Comparison of ENCODE assay signal across 13 cellular contexts in genomic region chr7:99953649-99954048, GRCh38. TPM values are rescaled to one million over a fixed set of nuclear protein-coding genes. Genes with fewer than 3 reads are reported as not detected.
DNase-seq lines count a peak whose midpoint lies in the region; ATAC-seq and TF ChIP-seq lines count a peak whose summit lies in the region.
"Had no signal": no experiment of that assay in that cellular context is flagged by ENCODE, and none has a peak within 500 bp of the region (broad histone marks: within the 10 kb centered on the region; RNA-seq: fewer than 3 reads in every experiment).

No MANE protein-coding gene starts in this region.

- H3K36me3 ChIP-seq in Karpas-422 (ENCODE audit: insufficient read depth, low read length) (no peaks in the 10 kb centered on the region; the same call in 1 of the 2 replicates), adrenal gland (replicated peaks in 1 of 2) (no peaks in the 10 kb centered on the region)
- H3K36me3 ChIP-seq: MG63, transverse colon had no signal

- peak overlapping the region; percentile 20 for H3K4me2 ChIP-seq in Karpas-422 (ENCODE audit: low read depth, low read length, poor library complexity, severe bottlenecking)

- peaks cover 33% of the 10 kb centered on the region for H3K4me1 ChIP-seq in Karpas-422 (ENCODE audit: low read length)
- H3K4me1 ChIP-seq in adrenal gland (replicated peaks in 1 of 2), result no peaks in the 10 kb centered on the region
- H3K4me1 ChIP-seq: transverse colon had no signal

- peaks cover 7% of the 10 kb centered on the region for H3K9me3 Mint-ChIP-seq in mesothelial cell of epicardium

- no peaks in the 10 kb centered on the region for H3K4me1 Mint-ChIP-seq in mesothelial cell of epicardium
- H3K4me1 Mint-ChIP-seq: activated B cell treated with CpG ODN at 0.5 μM for 24 hours had no signal

- no peaks in the 10 kb centered on the region for H3K79me2 ChIP-seq in Karpas-422 (ENCODE audit: low read length)

- H3K9ac ChIP-seq in Karpas-422 (ENCODE audit: low read length), result no peak overlapping the region

- no peak overlapping the region; the same call in 1 of the 2 replicates for H2AFZ ChIP-seq in Karpas-422 (ENCODE audit: low read length)

- WGBS in adrenal gland, 4 donors, result 66 to 78% (median 68%) methylated on average over 3 of the region's 3 CpGs
- WGBS in lower leg skin, 2 donors, result 63 to 65% methylated on average over 3 of the region's 3 CpGs

- no peaks in the 10 kb centered on the region for H4K20me1 ChIP-seq in Karpas-422 (ENCODE audit: insufficient read depth, low read depth, low read length)

- DNase-seq in CD1c-positive myeloid dendritic cell (ENCODE audit: extremely low spot score) (peak; percentile 39), Karpas-422 (peak; percentile 55), adrenal gland (peak in 6 of 7 donors; percentile 30 to 75 (median 56)), lower leg skin (ENCODE audit: low spot score in 2 of 2) (peak; percentile 82 to 91), mesothelial cell of epicardium (ENCODE audit: low spot score in 2 of 2, unreplicated experiment in 2 of 2) (no peak), superior temporal gyrus (ENCODE audit: extremely low spot score) (no peak), SK-N-DZ (ENCODE audit: low spot score) (no peak)
- DNase-seq: activated B cell treated with CpG ODN at 0.5 μM for 24 hours, GOT3, MG63, transverse colon had no signal

- no peak overlapping the region; the same call in 1 of the 2 replicates for H3K27ac ChIP-seq in Karpas-422 (ENCODE audit: low read length)
- H3K27ac ChIP-seq in adrenal gland, result no peak overlapping the region
- H3K27ac ChIP-seq: transverse colon had no signal

- H3K27me3 ChIP-seq in Karpas-422 (ENCODE audit: low read length), result no peaks in the 10 kb centered on the region
- H3K27me3 ChIP-seq in adrenal gland, result peaks cover 4% of the 10 kb centered on the region
- H3K27me3 ChIP-seq: MG63, transverse colon had no signal

- no peak overlapping the region for H3K4me3 Mint-ChIP-seq in mesothelial cell of epicardium
- H3K4me3 Mint-ChIP-seq: activated B cell treated with CpG ODN at 0.5 μM for 24 hours; activated naive CD8-positive, alpha-beta T cell had no signal

- 0 out of 2 replicates have a peak, but pooled peaks cover 3% of the 10 kb centered on the region for H3K9me3 ChIP-seq in Karpas-422 (ENCODE audit: low read length)
- no peaks in the 10 kb centered on the region for H3K9me3 ChIP-seq in adrenal gland (replicated peaks in 1 of 3)
- H3K9me3 ChIP-seq: transverse colon had no signal

- no peak for ATAC-seq in GM21526 (IDR thresholded peaks at IDR 0.05; ENCODE audit: low FRiP score, unreplicated experiment)

- H3K4me3 ChIP-seq in Karpas-422 (ENCODE audit: low read length) (no peak overlapping the region), adrenal gland (no peak overlapping the region), lower leg skin (ENCODE audit: low read depth, poor library complexity, severe bottlenecking) (no peak overlapping the region)
- H3K4me3 ChIP-seq: MG63, transverse colon had no signal

- no peak overlapping the region for H3K27ac Mint-ChIP-seq in mesothelial cell of epicardium
- H3K27ac Mint-ChIP-seq: activated B cell treated with CpG ODN at 0.5 μM for 24 hours; activated naive CD8-positive, alpha-beta T cell had no signal

- no peaks in the 10 kb centered on the region for H3K36me3 Mint-ChIP-seq in mesothelial cell of epicardium
- H3K36me3 Mint-ChIP-seq: activated naive CD8-positive, alpha-beta T cell had no signal

- TF ChIP-seq CTCF in adrenal gland (IDR thresholded peaks at IDR 0.05), result no peak
- no peak for TF ChIP-seq CTCF in lower leg skin (IDR thresholded peaks at IDR 0.05)
- no peak for TF ChIP-seq CTCF in mesothelial cell of epicardium (IDR thresholded peaks at IDR 0.05; ENCODE audit: unreplicated experiment)

- H3K27me3 Mint-ChIP-seq in mesothelial cell of epicardium (ENCODE audit: low read depth), result peaks cover 42% of the 10 kb centered on the region

- no peaks in the 10 kb centered on the region for H3K9me2 ChIP-seq in Karpas-422 (replicated peaks; ENCODE audit: insufficient read depth, low read length)

- TF ChIP-seq POLR2A in adrenal gland (IDR thresholded peaks at IDR 0.05), result no peak
- TF ChIP-seq POLR2A in lower leg skin (IDR thresholded peaks at IDR 0.05), result no peak

- intact Hi-C loops in adrenal gland (cut with DNase I) (no loop called here), lower leg skin (cut with DNase I; ENCODE audit: low total_unique reads) (no loop called here)

RNA-seq across cellular contexts. Expression of gene AZGP1, which starts 22.2 kb away (rescaled TPM):
- 1.0 and 2.0 TPM in 2 replicates for total RNA-seq in Karpas-422 (2014; rRNA removed; shearing (Covaris generic); ENCODE audit: low replicate concordance)
- total RNA-seq in adrenal gland (1 to 10 TPM in 5 of 8 donors, under 1 TPM in 1, not detected in 2; 0.88 to 3.1 (median 2.0) TPM), lower leg skin (1,000 to 10,000 TPM in 2 of 4 donors, 100 to 1,000 TPM in 2; 519 to 1,357 (median 824) TPM), mesothelial cell of epicardium (0.27 to 0.56 TPM in 2 of 3 replicates, not detected in the other)
- polyA plus RNA-seq in adrenal gland, result 10 to 100 TPM in 1 of 3 donors, 1 to 10 TPM in 1, under 1 TPM in 1; 0.88 to 29.7 (median 3.9) TPM
- polyA plus RNA-seq in SK-N-DZ (2014; cell fraction: cytosol; rRNA removed), result 3.2 TPM in 1 of 2 replicates, not detected in the other
- not detected in 2 replicates for polyA plus RNA-seq in SK-N-DZ (2014; cell fraction: nucleus; rRNA removed)
- total RNA-seq: activated B cell treated with CpG ODN at 0.5 μM for 24 hours had no signal

RNA-seq across cellular contexts. Expression of gene GJC3, which starts 24.2 kb away (rescaled TPM):
- 0.47 TPM in 1 of 2 replicates, not detected in the other for total RNA-seq in Karpas-422 (2014; rRNA removed; shearing (Covaris generic); ENCODE audit: low replicate concordance)
- total RNA-seq in adrenal gland (not detected), lower leg skin (1 to 10 TPM in 3 of 4 donors, under 1 TPM in 1; 0.25 to 3.4 (median 1.5) TPM), mesothelial cell of epicardium (0.27 to 0.54 TPM in 2 of 3 replicates, not detected in the other)
- under 1 TPM; 0.27 to 0.40 (median 0.34) TPM for polyA plus RNA-seq in adrenal gland
- polyA plus RNA-seq in SK-N-DZ (2014; cell fraction: cytosol; rRNA removed), result 0.95 and 1.8 TPM in 2 replicates
- 0.21 and 0.52 TPM in 2 replicates for polyA plus RNA-seq in SK-N-DZ (2014; cell fraction: nucleus; rRNA removed)
- total RNA-seq: activated B cell treated with CpG ODN at 0.5 μM for 24 hours, transverse colon had no signal

RNA-seq across cellular contexts. Expression of gene TRIM4, which starts 34.3 kb away (rescaled TPM):
- total RNA-seq in Karpas-422 (2014; rRNA removed; shearing (Covaris generic); ENCODE audit: low replicate concordance), result 20.9 and 25.2 TPM in 2 replicates
- total RNA-seq in adrenal gland, result 10 to 100 TPM; 30.7 to 57.0 (median 38.8) TPM
- polyA plus RNA-seq in adrenal gland, result 10 to 100 TPM; 17.2 to 52.9 (median 19.5) TPM
- total RNA-seq in lower leg skin, result 10 to 100 TPM; 48.4 to 60.0 (median 57.9) TPM
- 13.1 to 14.1 TPM (median 13.6 TPM) in 3 replicates for total RNA-seq in mesothelial cell of epicardium
- polyA plus RNA-seq in SK-N-DZ (2014; cell fraction: cytosol; rRNA removed), result 15.9 and 26.8 TPM in 2 replicates
- polyA plus RNA-seq in SK-N-DZ (2014; cell fraction: nucleus; rRNA removed), result 21.7 and 24.5 TPM in 2 replicates

Comparison
In these comparisons a context has a peak if more than half of its experiments do, and no peak if none do; other contexts are left out.
1. DNase-seq: peak in CD1c-positive myeloid dendritic cell (single experiment), Karpas-422 (single experiment), adrenal gland (6 of 7) and lower leg skin (2 of 2); none in mesothelial cell of epicardium (0 of 2), superior temporal gyrus (single experiment) and SK-N-DZ (single experiment).
2. RNA of gene AZGP1, which starts 22.2 kb away (total RNA-seq): 519 to 1,357 TPM in lower leg skin; 1.0 to 2.0 TPM in Karpas-422, 0.88 to 3.1 TPM in adrenal gland and 0.27 to 0.56 TPM in mesothelial cell of epicardium; every median in the first group is over 100 times any median in the second.